8 cellular contexts compared by ENCODE assay signal in the genomic region with DNA sequence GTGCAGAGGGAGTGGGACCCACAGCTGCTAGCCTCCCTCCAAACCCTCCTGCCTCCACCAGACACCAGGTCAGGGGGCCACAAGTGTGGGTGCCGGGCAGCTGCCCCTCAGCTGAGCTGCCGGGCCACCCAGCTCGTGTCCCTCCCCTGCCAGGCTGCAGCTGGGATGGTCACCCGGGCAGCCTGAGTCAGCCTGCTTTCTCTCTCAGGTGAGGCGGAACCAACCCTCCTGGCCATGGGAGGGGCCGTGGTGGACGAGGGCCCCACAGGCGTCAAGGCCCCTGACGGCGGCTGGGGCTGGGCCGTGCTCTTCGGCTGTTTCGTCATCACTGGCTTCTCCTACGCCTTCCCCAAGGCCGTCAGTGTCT. TPM values are rescaled to one million over a fixed set of nuclear protein-coding genes. Genes with fewer than 3 reads are reported as not detected.
A peak's percentile ranks its signal among the peaks of the same experiment; 100 is the strongest.
DNase-seq lines count a peak whose midpoint lies in the region; ATAC-seq, FAIRE-seq and TF ChIP-seq lines count a peak whose summit lies in the region.

No MANE protein-coding gene starts in this region.

- H3K9me3 Mint-ChIP-seq in HFFc6 = peaks cover 4% of the 10 kb centered on the region; the same call in 1 of the 2 replicates

- no peak for ATAC-seq in GM19463 (IDR thresholded peaks at IDR 0.05; ENCODE audit: unreplicated experiment)

- peaks cover 32 to 42% of the 10 kb centered on the region in 2 experiments for H3K4me1 ChIP-seq in trophoblast cell (ENCODE audit: control insufficient read depth in 1 of 2, insufficient read depth in 2 of 2, low read length in 2 of 2)

- peaks cover 19% of the 10 kb centered on the region for H3K79me1 ChIP-seq in trophoblast cell (ENCODE audit: low read length)

- H3K27me3 ChIP-seq in AG04450 (ENCODE audit: control insufficient read depth, insufficient read depth, low read length) (no peaks in the 10 kb centered on the region), bronchial epithelial cell (ENCODE audit: control insufficient read depth, insufficient read depth, low read length) (no peaks in the 10 kb centered on the region), trophoblast cell (ENCODE audit: insufficient read depth, low read length) (no peaks in the 10 kb centered on the region)

- no peak overlapping the region for H3K23ac ChIP-seq in trophoblast cell (ENCODE audit: low read length)

- H2AFZ ChIP-seq in trophoblast cell (ENCODE audit: insufficient read depth, low read length, poor library complexity) = no peak overlapping the region

- H4K12ac ChIP-seq in trophoblast cell (ENCODE audit: low read depth, low read length) = no peak overlapping the region

- DNase-seq in AG04450 (ENCODE audit: low read depth, low spot score) (no peak), HFFc6 (no peak), bronchial epithelial cell (ENCODE audit: low read depth) (peak; percentile 29), trophoblast cell (peak; percentile 80 to 90), A172 (ENCODE audit: low spot score) (no peak), retina (no peak), EL (no peak)

- peaks cover 4% of the 10 kb centered on the region; the same call in 1 of the 2 replicates for H3K36me3 Mint-ChIP-seq in HFFc6 (ENCODE audit: low read depth)

- no peak overlapping the region for H3K4me3 ChIP-seq in AG04450 (ENCODE audit: low read depth, low read length)
- H3K4me3 ChIP-seq in bronchial epithelial cell (ENCODE audit: low read depth, low read length) = no peak overlapping the region
- no peak overlapping the region for H3K4me3 ChIP-seq in trophoblast cell (ENCODE audit: low read depth, low read length)

- peaks cover 31% of the 10 kb centered on the region for H3K4me1 Mint-ChIP-seq in HFFc6 (ENCODE audit: low read depth)

- peak overlapping the region; percentile 32 for H4K91ac ChIP-seq in trophoblast cell (ENCODE audit: low read depth, low read length)

- peak overlapping the region; percentile 9 for H2BK120ac ChIP-seq in trophoblast cell (ENCODE audit: insufficient read depth, low read length, poor library complexity)

- TF ChIP-seq CTCF in AG04450 (IDR thresholded peaks at IDR 0.05; ENCODE audit: low read depth, low read length) = no peak
- no peak for TF ChIP-seq CTCF in HFFc6 (IDR thresholded peaks at IDR 0.05)
- TF ChIP-seq CTCF in bronchial epithelial cell (IDR thresholded peaks at IDR 0.05; ENCODE audit: insufficient read depth, low read length, severe bottlenecking) = no peak

- H3K9ac ChIP-seq in trophoblast cell (ENCODE audit: low read length) = no peak overlapping the region

- no peak overlapping the region for H3K4me2 ChIP-seq in trophoblast cell (ENCODE audit: low read length)

- peak overlapping the region; percentile 51; the same call in 1 of the 2 replicates for H3K27ac Mint-ChIP-seq in HFFc6

- peak overlapping the region; percentile 2 for H3K18ac ChIP-seq in trophoblast cell (ENCODE audit: low read length)

- FAIRE-seq in bronchial epithelial cell (lab: Jason Lieb, UNC) = no peak

- POLR2A ChIA-PET in AG04450 (lab: Yijun Ruan, JAX) = interaction anchor here (0.6 to 1.1 kb wide), 2 partner anchors 22 to 23 kb away, joined by 3 to 5 read pairs; partner anchors contain the start of gene CCDC57

- no peak overlapping the region for H3K14ac ChIP-seq in trophoblast cell (ENCODE audit: low read length)

- H3K9me3 ChIP-seq in AG04450 (ENCODE audit: control insufficient read depth, insufficient read depth, low read length) (no peaks in the 10 kb centered on the region; the same call in 1 of the 2 replicates), trophoblast cell (ENCODE audit: insufficient read depth, low read depth, low read length) (peaks cover 2% of the 10 kb centered on the region)

- H3K4ac ChIP-seq in trophoblast cell (ENCODE audit: low read depth, low read length) = peak overlapping the region; percentile 17

- H2BK5ac ChIP-seq in trophoblast cell (ENCODE audit: low read depth, low read length, poor library complexity) = no peak overlapping the region

- CTCF ChIA-PET in AG04450 (lab: Charles Lee) = no interaction called here

- H3K79me2 ChIP-seq in trophoblast cell (ENCODE audit: control insufficient read depth, insufficient read depth, low read length, poor library complexity) = peaks cover 9% of the 10 kb centered on the region

- peak overlapping the region; percentile 7 for H2AK5ac ChIP-seq in trophoblast cell (ENCODE audit: low read length)

- H3K27ac ChIP-seq in AG04450 (ENCODE audit: low read depth, low read length) (peak overlapping the region; percentile 21), trophoblast cell (ENCODE audit: low read depth, low read length) (peak overlapping the region; percentile 7)

- peaks cover 25% of the 10 kb centered on the region for H3K27me3 Mint-ChIP-seq in HFFc6 (ENCODE audit: insufficient read depth)

- peak overlapping the region; percentile 12 for H2BK12ac ChIP-seq in trophoblast cell (ENCODE audit: low read length)

- peak overlapping the region; percentile 21 for H4K8ac ChIP-seq in trophoblast cell (ENCODE audit: low read depth, low read length)

- no CpG with 5 or more reads among the region's 15 CpGs for WGBS in trophoblast cell (ENCODE audit: extremely low coverage, insufficient coverage, insufficient read length)

- peaks cover 45% of the 10 kb centered on the region for H3K36me3 ChIP-seq in bronchial epithelial cell (ENCODE audit: control insufficient read depth, insufficient read depth, low read length)
- peaks cover 43 to 55% of the 10 kb centered on the region in 2 experiments for H3K36me3 ChIP-seq in trophoblast cell (ENCODE audit: control insufficient read depth in 1 of 2, insufficient read depth in 2 of 2, low read length in 2 of 2)

- H3K4me3 Mint-ChIP-seq in HFFc6 = no peak overlapping the region

RNA-seq across cellular contexts. Expression of gene SLC16A3, which starts 6.9 kb away (rescaled TPM):
- 61.7 and 80.3 TPM in 2 replicates for polyA plus RNA-seq in AG04450 (2011; rRNA removed)
- polyA minus RNA-seq in AG04450 (2011; rRNA and poly(A)+ RNA removed) = 49.6 and 71.2 TPM in 2 replicates
- 100 to 1,000 TPM; 475 to 624 (median 523) TPM for total RNA-seq in HFFc6 (2021; fragmentation: NEBNext Ultra II Directional; extraction: Animal tissue kit (Norgen Biotek cat#: 25700))
- 162 and 205 TPM in 2 replicates for total RNA-seq in bronchial epithelial cell
- polyA plus RNA-seq in trophoblast cell (2013) = 106 and 112 TPM in 2 replicates
- total RNA-seq in A172 (2014; rRNA removed; shearing (Covaris generic)) = 65.3 and 66.7 TPM in 2 replicates

RNA-seq across cellular contexts. Expression of gene CCDC57, which starts 23.1 kb away (rescaled TPM):
- 11.1 and 13.2 TPM in 2 replicates for polyA plus RNA-seq in AG04450 (2011; rRNA removed)
- polyA minus RNA-seq in AG04450 (2011; rRNA and poly(A)+ RNA removed) = 15.9 and 16.9 TPM in 2 replicates
- total RNA-seq in HFFc6 (2021; fragmentation: NEBNext Ultra II Directional; extraction: Animal tissue kit (Norgen Biotek cat#: 25700)) = 10 to 100 TPM; 12.8 to 15.6 (median 13.6) TPM
- total RNA-seq in bronchial epithelial cell = 8.1 and 10.8 TPM in 2 replicates
- 16.0 and 17.2 TPM in 2 replicates for polyA plus RNA-seq in trophoblast cell (2013)
- 8.9 and 14.6 TPM in 2 replicates for total RNA-seq in A172 (2014; rRNA removed; shearing (Covaris generic))

RNA-seq across cellular contexts. Expression of gene CSNK1D, which starts 37.7 kb away (rescaled TPM):
- polyA plus RNA-seq in AG04450 (2011; rRNA removed) = 74.4 and 89.9 TPM in 2 replicates
- 101 and 105 TPM in 2 replicates for polyA minus RNA-seq in AG04450 (2011; rRNA and poly(A)+ RNA removed)
- 100 to 1,000 TPM; 116 to 128 (median 118) TPM for total RNA-seq in HFFc6 (2021; fragmentation: NEBNext Ultra II Directional; extraction: Animal tissue kit (Norgen Biotek cat#: 25700))
- total RNA-seq in bronchial epithelial cell = 64.9 and 72.4 TPM in 2 replicates
- 106 and 112 TPM in 2 replicates for polyA plus RNA-seq in trophoblast cell (2013)
- 19.9 and 20.9 TPM in 2 replicates for total RNA-seq in A172 (2014; rRNA removed; shearing (Covaris generic))

Comparison
In these comparisons a context has a peak if more than half of its experiments do, and no peak if none do; other contexts are left out.
1. DNase-seq: peak in bronchial epithelial cell (single experiment) and trophoblast cell (2 of 2); none in AG04450 (single experiment), HFFc6 (single experiment), A172 (single experiment), retina (single experiment) and EL (single experiment).